28 cellular contexts compared by ENCODE assay signal in the genomic region with DNA sequence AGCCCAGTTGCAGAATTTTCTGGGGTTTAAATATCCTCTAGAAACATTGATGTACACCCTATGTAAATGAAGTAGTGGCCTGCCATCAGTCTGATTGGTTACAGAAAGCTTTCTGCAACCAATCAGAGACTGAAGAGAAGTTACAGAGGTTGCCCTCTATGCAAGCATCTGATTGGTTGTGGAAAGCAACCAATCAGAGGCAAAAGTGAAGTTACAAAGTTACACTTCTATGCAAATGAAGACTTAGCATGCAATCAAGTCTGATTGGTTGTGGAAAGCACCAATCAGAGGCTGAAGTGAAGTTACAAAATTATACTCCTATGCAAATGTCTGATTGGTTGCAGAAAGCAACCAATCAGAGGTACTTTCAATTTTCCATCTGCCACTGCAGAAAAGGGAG. TPM values are rescaled to one million over a fixed set of nuclear protein-coding genes. Genes with fewer than 3 reads are reported as not detected.
DNase-seq lines count a peak whose midpoint lies in the region; ATAC-seq and TF ChIP-seq lines count a peak whose summit lies in the region.
"Had no signal": no experiment of that assay in that cellular context is flagged by ENCODE, and none has a peak within 500 bp of the region (broad histone marks: within the 10 kb centered on the region; RNA-seq: fewer than 3 reads in every experiment).

No MANE protein-coding gene starts in this region.

- 0 out of 3 replicates have a peak, but pooled peaks have one; percentile 30 for ATAC-seq in SK-N-SH treated with all-trans-retinoic acid at 6 μM for 48 hours
- ATAC-seq in stimulated activated naive CD8-positive, alpha-beta T cell treated with anti-CD3 and anti-CD28 coated beads, Interleukin-15, Interleukin-2, amounts not matched to agents 100 U/mL and 50 U/mL, for 24 hours: no peak
- ATAC-seq: activated naive CD8-positive, alpha-beta T cell treated with anti-CD3 and anti-CD28 coated beads, Interleukin-2, amount 50 U/mL, for 24 hours; gastroesophageal sphincter; natural killer cell treated with Interleukin-12 subunit alpha and Interleukin-12 subunit beta and Interleukin-15 and Interleukin-18, amount 100 ng/mL, for 72 hours had no signal

- POLR2A ChIA-PET in SK-N-SH (lab: Yijun Ruan, JAX): no interaction called here

- H3K27ac ChIP-seq in SK-N-SH (ENCODE audit: low read depth in 2 of 2, low read length in 1 of 2): no peak overlapping the region
- H3K27ac ChIP-seq: gastroesophageal sphincter had no signal

- TF ChIP-seq CTCF in SK-N-SH (IDR thresholded peaks at IDR 0.05): no peak
- TF ChIP-seq CTCF in choroid plexus epithelial cell (conservative IDR thresholded peaks at IDR 0.05; ENCODE audit: low read depth, low read length): no peak

- H3K9me2 ChIP-seq in SK-N-SH: no peaks in the 10 kb centered on the region

- H3K4me3 ChIP-seq in SK-N-SH (ENCODE audit: low read depth in 2 of 2, low read length in 1 of 2) (no peak overlapping the region), choroid plexus epithelial cell (ENCODE audit: low read depth, low read length) (no peak overlapping the region)
- H3K4me3 ChIP-seq: gastroesophageal sphincter, MG63 had no signal

- H3K4me1 ChIP-seq in SK-N-SH (ENCODE audit: control insufficient read depth in 1 of 2, insufficient read depth in 2 of 2, low read depth in 1 of 2, low read length in 1 of 2): no peaks in the 10 kb centered on the region
- H3K4me1 ChIP-seq: BE2C, gastroesophageal sphincter had no signal

- CTCF ChIA-PET in SK-N-SH (lab: Yijun Ruan, JAX): no interaction called here

- no peaks in the 10 kb centered on the region for H3K9me3 ChIP-seq in SK-N-SH
- H3K9me3 ChIP-seq: BE2C, gastroesophageal sphincter, MG63 had no signal

- H3F3A ChIP-seq in SK-N-SH (replicated peaks; ENCODE audit: insufficient read depth): no peaks in the 10 kb centered on the region

- no peak overlapping the region for H3K9ac ChIP-seq in SK-N-SH

- no peaks in the 10 kb centered on the region for H4K20me1 ChIP-seq in SK-N-SH (ENCODE audit: insufficient read depth)

- TF ChIP-seq RAD21 in SK-N-SH (IDR thresholded peaks at IDR 0.05; ENCODE audit: low read length): no peak

- no peak overlapping the region for H2AFZ ChIP-seq in SK-N-SH (ENCODE audit: low read depth)

- no peak overlapping the region for H3K4me2 ChIP-seq in SK-N-SH

- no peaks in the 10 kb centered on the region for H3K79me2 ChIP-seq in SK-N-SH (ENCODE audit: insufficient read depth)

- no peaks in the 10 kb centered on the region for H3K36me3 ChIP-seq in SK-N-SH (replicated peaks in 1 of 2; ENCODE audit: control insufficient read depth in 1 of 2, insufficient read depth in 2 of 2, low read length in 1 of 2)
- H3K36me3 ChIP-seq: BE2C, gastroesophageal sphincter, MG63 had no signal

- no peak for TF ChIP-seq EP300 in SK-N-SH (IDR thresholded peaks at IDR 0.05; ENCODE audit: borderline replicate concordance in 1 of 2, low read depth in 1 of 2, low read length in 1 of 2)

- peaks cover 8% of the 10 kb centered on the region; the same call in 1 of the 2 replicates for H3K27me3 ChIP-seq in SK-N-SH (ENCODE audit: insufficient read depth)
- H3K27me3 ChIP-seq: BE2C, gastroesophageal sphincter, MG63 had no signal

- DNase-seq in SK-N-SH: no peak
- peak; percentile 3 for DNase-seq in NCI-H1048 (lab: John Stamatoyannopoulos, UW)
- peak; percentile 50 for DNase-seq in choroid plexus epithelial cell (ENCODE audit: low read depth)
- DNase-seq in lung microvascular endothelial cell (ENCODE audit: low read depth in 2 of 2): peak; percentile 13 to 35
- no peak for DNase-seq in stimulated activated naive CD8-positive, alpha-beta T cell treated with anti-CD3 and anti-CD28 coated beads, Interleukin-15, Interleukin-2, amounts not matched to agents 100 U/mL and 50 U/mL, for 24 hours
- DNase-seq in SK-N-DZ (ENCODE audit: low spot score): no peak
- DNase-seq in NCI-H774 (lab: John Stamatoyannopoulos, UW): no peak
- DNase-seq: activated B cell treated with CpG ODN at 0.5 μM for 24 hours; activated CD4-positive, alpha-beta memory T cell treated with anti-CD3 and anti-CD28 coated beads, Interleukin-2, amount 10 ng/mL, durations not matched to agents 7 days and 5 days; activated gamma-delta T cell; activated naive CD8-positive, alpha-beta T cell treated with anti-CD3 and anti-CD28 coated beads, Interleukin-2, amount 50 U/mL, for 24 hours; activated T-cell treated with anti-CD3 and anti-CD28 coated beads for 4 hours; BE2C; cerebellar nuclear complex; effector CD4-positive, alpha-beta T cell; H9; hypothalamus; IMR-90; MG63; NCI-H1436 treated with DMSO at 0.1 percent for 48 hours; NCI-H2107; small intestine; stimulated activated CD4-positive, alpha-beta T cell treated with anti-CD3 and anti-CD28 coated beads, Interleukin-1b, Interleukin-23, amount 100 ng/mL, for 48 hours; substantia nigra; T1000 had no signal

TF ChIP-seq in SK-N-SH treated with all-trans-retinoic acid at 6 μM for 48 hours, 23 proteins besides CTCF, POLR2A, EP300 and RAD21 (continues in another document):
- no peak for TF ChIP-seq ISL1 (CRISPR knock-in tag; IDR thresholded peaks at IDR 0.05)
- no peak for TF ChIP-seq ARNTL (CRISPR knock-in tag; IDR thresholded peaks at IDR 0.05; ENCODE audit: borderline replicate concordance, low read depth)
- TF ChIP-seq, protein P1, sequence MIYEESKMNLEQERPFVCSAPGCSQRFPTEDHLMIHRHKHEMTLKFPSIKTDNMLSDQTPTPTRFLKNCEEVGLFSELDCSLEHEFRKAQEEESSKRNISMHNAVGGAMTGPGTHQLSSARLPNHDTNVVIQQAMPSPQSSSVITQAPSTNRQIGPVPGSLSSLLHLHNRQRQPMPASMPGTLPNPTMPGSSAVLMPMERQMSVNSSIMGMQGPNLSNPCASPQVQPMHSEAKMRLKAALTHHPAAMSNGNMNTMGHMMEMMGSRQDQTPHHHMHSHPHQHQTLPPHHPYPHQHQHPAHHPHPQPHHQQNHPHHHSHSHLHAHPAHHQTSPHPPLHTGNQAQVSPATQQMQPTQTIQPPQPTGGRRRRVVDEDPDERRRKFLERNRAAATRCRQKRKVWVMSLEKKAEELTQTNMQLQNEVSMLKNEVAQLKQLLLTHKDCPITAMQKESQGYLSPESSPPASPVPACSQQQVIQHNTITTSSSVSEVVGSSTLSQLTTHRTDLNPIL (CRISPR knock-in tag; IDR thresholded peaks at IDR 0.05; ENCODE audit: low read depth): no peak

TF ChIP-seq in SK-N-SH, 30 proteins besides CTCF, POLR2A, EP300 and RAD21:
- TF ChIP-seq GABPA (IDR thresholded peaks at IDR 0.05; ENCODE audit: low read depth) (no peak), FOXJ3 (CRISPR knock-in tag; IDR thresholded peaks at IDR 0.05) (no peak), ELF1 (IDR thresholded peaks at IDR 0.05) (no peak), NFIC (IDR thresholded peaks at IDR 0.05; ENCODE audit: borderline replicate concordance) (no peak), FOSL2 (IDR thresholded peaks at IDR 0.05; ENCODE audit: borderline replicate concordance, low read depth) (no peak), SIN3A (IDR thresholded peaks at IDR 0.05; ENCODE audit: borderline replicate concordance, low read depth, low read length) (no peak)
- TF ChIP-seq, protein P2, sequence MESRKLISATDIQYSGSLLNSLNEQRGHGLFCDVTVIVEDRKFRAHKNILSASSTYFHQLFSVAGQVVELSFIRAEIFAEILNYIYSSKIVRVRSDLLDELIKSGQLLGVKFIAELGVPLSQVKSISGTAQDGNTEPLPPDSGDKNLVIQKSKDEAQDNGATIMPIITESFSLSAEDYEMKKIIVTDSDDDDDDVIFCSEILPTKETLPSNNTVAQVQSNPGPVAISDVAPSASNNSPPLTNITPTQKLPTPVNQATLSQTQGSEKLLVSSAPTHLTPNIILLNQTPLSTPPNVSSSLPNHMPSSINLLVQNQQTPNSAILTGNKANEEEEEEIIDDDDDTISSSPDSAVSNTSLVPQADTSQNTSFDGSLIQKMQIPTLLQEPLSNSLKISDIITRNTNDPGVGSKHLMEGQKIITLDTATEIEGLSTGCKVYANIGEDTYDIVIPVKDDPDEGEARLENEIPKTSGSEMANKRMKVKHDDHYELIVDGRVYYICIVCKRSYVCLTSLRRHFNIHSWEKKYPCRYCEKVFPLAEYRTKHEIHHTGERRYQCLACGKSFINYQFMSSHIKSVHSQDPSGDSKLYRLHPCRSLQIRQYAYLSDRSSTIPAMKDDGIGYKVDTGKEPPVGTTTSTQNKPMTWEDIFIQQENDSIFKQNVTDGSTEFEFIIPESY (IDR thresholded peaks at IDR 0.05; ENCODE audit: borderline replicate concordance, low read depth): no peak
- TF ChIP-seq, protein P3, sequence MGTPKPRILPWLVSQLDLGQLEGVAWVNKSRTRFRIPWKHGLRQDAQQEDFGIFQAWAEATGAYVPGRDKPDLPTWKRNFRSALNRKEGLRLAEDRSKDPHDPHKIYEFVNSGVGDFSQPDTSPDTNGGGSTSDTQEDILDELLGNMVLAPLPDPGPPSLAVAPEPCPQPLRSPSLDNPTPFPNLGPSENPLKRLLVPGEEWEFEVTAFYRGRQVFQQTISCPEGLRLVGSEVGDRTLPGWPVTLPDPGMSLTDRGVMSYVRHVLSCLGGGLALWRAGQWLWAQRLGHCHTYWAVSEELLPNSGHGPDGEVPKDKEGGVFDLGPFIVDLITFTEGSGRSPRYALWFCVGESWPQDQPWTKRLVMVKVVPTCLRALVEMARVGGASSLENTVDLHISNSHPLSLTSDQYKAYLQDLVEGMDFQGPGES (IDR thresholded peaks at IDR 0.05; ENCODE audit: low read depth, low read length): no peak
- TF ChIP-seq, protein P4, sequence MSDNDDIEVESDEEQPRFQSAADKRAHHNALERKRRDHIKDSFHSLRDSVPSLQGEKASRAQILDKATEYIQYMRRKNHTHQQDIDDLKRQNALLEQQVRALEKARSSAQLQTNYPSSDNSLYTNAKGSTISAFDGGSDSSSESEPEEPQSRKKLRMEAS (IDR thresholded peaks at IDR 0.05; ENCODE audit: low read depth): no peak

RNA-seq across cellular contexts. Expression of gene USP9X, which starts 51.9 kb away (rescaled TPM):
- polyA plus RNA-seq in SK-N-SH (2012; rRNA removed): 13.2 and 15.7 TPM in 2 replicates
- polyA plus RNA-seq in SK-N-SH (2012; cell fraction: cytosol; rRNA removed): 15.5 and 15.9 TPM in 2 replicates
- polyA plus RNA-seq in SK-N-SH (2012; cell fraction: nucleus; rRNA removed): 18.7 and 34.4 TPM in 2 replicates
- 85.9 and 112 TPM in 2 replicates for total RNA-seq in lung microvascular endothelial cell
- polyA plus RNA-seq in SK-N-DZ (2014; cell fraction: cytosol; rRNA removed): 22.7 and 26.4 TPM in 2 replicates
- 20.9 and 25.1 TPM in 2 replicates for polyA plus RNA-seq in SK-N-DZ (2014; cell fraction: nucleus; rRNA removed)

Comparison
In these comparisons a context has a peak if more than half of its experiments do, and no peak if none do; other contexts are left out.
1. DNase-seq: peak in NCI-H1048 (single experiment), choroid plexus epithelial cell (single experiment) and lung microvascular endothelial cell (2 of 2); none in SK-N-SH (single experiment), stimulated activated naive CD8-positive, alpha-beta T cell treated with anti-CD3 and anti-CD28 coated beads, Interleukin-15, Interleukin-2, amounts not matched to agents 100 U/mL and 50 U/mL, for 24 hours (single experiment), SK-N-DZ (single experiment) and NCI-H774 (single experiment).